ENCODE assay signal across 14 cellular contexts in genomic region chr12:44780221-44780770, GRCh38.
A peak's percentile ranks its signal among the peaks of the same experiment; 100 is the strongest.
DNase-seq lines count a peak whose midpoint lies in the region; ATAC-seq and TF ChIP-seq lines count a peak whose summit lies in the region.
"Had no signal": no experiment of that assay in that cellular context is flagged by ENCODE, and none has a peak within 500 bp of the region (broad histone marks: within the 10 kb centered on the region; RNA-seq: fewer than 3 reads in every experiment).

No MANE protein-coding gene starts in this region.

- H3K4me3 Mint-ChIP-seq in stimulated activated naive CD8-positive, alpha-beta T cell treated with anti-CD3 and anti-CD28 coated beads, Interleukin-15, Interleukin-2, amounts not matched to agents 100 ng/mL and 50 ng/mL, for 24 hours, result no peak overlapping the region
- no peak overlapping the region for H3K4me3 Mint-ChIP-seq in stimulated activated naive CD8-positive, alpha-beta T cell treated with anti-CD3 and anti-CD28 coated beads, Interleukin-15, amount 100 ng/mL, for 72 hours
- H3K4me3 Mint-ChIP-seq in activated naive CD8-positive, alpha-beta T cell, result no peak overlapping the region
- no peak overlapping the region for H3K4me3 Mint-ChIP-seq in stimulated activated effector memory CD8-positive, alpha-beta T cell treated with anti-CD3 and anti-CD28 coated beads, Interleukin-12 subunit alpha, Interleukin-12 subunit beta, amount 100 ng/mL, for 72 hours
- H3K4me3 Mint-ChIP-seq: CD14-positive monocyte had no signal

- no peak for ATAC-seq in stimulated activated naive CD8-positive, alpha-beta T cell treated with anti-CD3 and anti-CD28 coated beads, Interleukin-15, amount 100 ng/mL, for 72 hours
- ATAC-seq in stimulated activated effector memory CD8-positive, alpha-beta T cell treated with anti-CD3 and anti-CD28 coated beads, Interleukin-12 subunit alpha, Interleukin-12 subunit beta, amount 100 ng/mL, for 72 hours, result no peak
- ATAC-seq: HCT116 had no signal

- H3K9me3 Mint-ChIP-seq in stimulated activated naive CD8-positive, alpha-beta T cell treated with anti-CD3 and anti-CD28 coated beads, Interleukin-15, Interleukin-2, amounts not matched to agents 100 ng/mL and 50 ng/mL, for 24 hours, result peaks cover 14% of the 10 kb centered on the region
- peaks cover 6 to 21% of the 10 kb centered on the region in 2 donors for H3K9me3 Mint-ChIP-seq in stimulated activated naive CD8-positive, alpha-beta T cell treated with anti-CD3 and anti-CD28 coated beads, Interleukin-15, amount 100 ng/mL, for 72 hours
- peaks cover 20% of the 10 kb centered on the region for H3K9me3 Mint-ChIP-seq in activated naive CD8-positive, alpha-beta T cell (ENCODE audit: low read depth)
- no peaks in the 10 kb centered on the region for H3K9me3 Mint-ChIP-seq in stimulated activated effector memory CD8-positive, alpha-beta T cell treated with anti-CD3 and anti-CD28 coated beads, Interleukin-12 subunit alpha, Interleukin-12 subunit beta, amount 100 ng/mL, for 72 hours

- H3K27ac ChIP-seq in RWPE1, result no peak overlapping the region
- H3K27ac ChIP-seq: GM23248 had no signal

- no peak for TF ChIP-seq CTCF in RWPE1 (conservative IDR thresholded peaks at IDR 0.05; ENCODE audit: low read depth)

- DNase-seq in stimulated activated naive CD8-positive, alpha-beta T cell treated with anti-CD3 and anti-CD28 coated beads, Interleukin-15, amount 100 ng/mL, for 72 hours, result no peak
- peak; percentile 16 for DNase-seq in medulla oblongata (ENCODE audit: extremely low spot score)
- no peak for DNase-seq in stimulated activated effector memory CD8-positive, alpha-beta T cell treated with anti-CD3 and anti-CD28 coated beads, Interleukin-12 subunit alpha, Interleukin-12 subunit beta, amount 100 ng/mL, for 72 hours (ENCODE audit: low spot score in 2 of 2)
- DNase-seq in RWPE1 (ENCODE audit: low spot score), result no peak
- no peak for DNase-seq in NCI-H82 treated with DMSO at 0.1 percent for 48 hours (lab: John Stamatoyannopoulos, UW; ENCODE audit: unreplicated experiment)
- no peak for DNase-seq in NOMO-1 treated with dmso at 0.1 percent for 144 hours (lab: John Stamatoyannopoulos, UW; ENCODE audit: unreplicated experiment)
- DNase-seq: CD8-positive, alpha-beta memory T cell; DMS53; GM23248; IMR-90 had no signal

- peaks cover 48% of the 10 kb centered on the region for H3K36me3 Mint-ChIP-seq in stimulated activated naive CD8-positive, alpha-beta T cell treated with anti-CD3 and anti-CD28 coated beads, Interleukin-15, Interleukin-2, amounts not matched to agents 100 ng/mL and 50 ng/mL, for 24 hours (ENCODE audit: low read depth)
- H3K36me3 Mint-ChIP-seq in activated naive CD8-positive, alpha-beta T cell, result peaks cover 27% of the 10 kb centered on the region
- H3K36me3 Mint-ChIP-seq in stimulated activated effector memory CD8-positive, alpha-beta T cell treated with anti-CD3 and anti-CD28 coated beads, Interleukin-12 subunit alpha, Interleukin-12 subunit beta, amount 100 ng/mL, for 72 hours, result peaks cover 8% of the 10 kb centered on the region
- H3K36me3 Mint-ChIP-seq: CD14-positive monocyte had no signal

- peak overlapping the region; percentile 0 for H3K27ac Mint-ChIP-seq in stimulated activated naive CD8-positive, alpha-beta T cell treated with anti-CD3 and anti-CD28 coated beads, Interleukin-15, Interleukin-2, amounts not matched to agents 100 ng/mL and 50 ng/mL, for 24 hours
- peak overlapping the region in 1 of 2 donors; percentile 76 for H3K27ac Mint-ChIP-seq in stimulated activated naive CD8-positive, alpha-beta T cell treated with anti-CD3 and anti-CD28 coated beads, Interleukin-15, amount 100 ng/mL, for 72 hours
- H3K27ac Mint-ChIP-seq in activated naive CD8-positive, alpha-beta T cell, result peak overlapping the region; percentile 89
- peak overlapping the region; percentile 27 for H3K27ac Mint-ChIP-seq in stimulated activated effector memory CD8-positive, alpha-beta T cell treated with anti-CD3 and anti-CD28 coated beads, Interleukin-12 subunit alpha, Interleukin-12 subunit beta, amount 100 ng/mL, for 72 hours
- H3K27ac Mint-ChIP-seq: CD14-positive monocyte had no signal

- POLR2A ChIA-PET in RWPE1 (lab: Yijun Ruan, JAX; ENCODE audit: low non-redundant PET), result no interaction called here

- no peaks in the 10 kb centered on the region for H3K27me3 Mint-ChIP-seq in stimulated activated naive CD8-positive, alpha-beta T cell treated with anti-CD3 and anti-CD28 coated beads, Interleukin-15, Interleukin-2, amounts not matched to agents 100 ng/mL and 50 ng/mL, for 24 hours
- H3K27me3 Mint-ChIP-seq in stimulated activated naive CD8-positive, alpha-beta T cell treated with anti-CD3 and anti-CD28 coated beads, Interleukin-15, amount 100 ng/mL, for 72 hours, result no peaks in the 10 kb centered on the region
- no peaks in the 10 kb centered on the region for H3K27me3 Mint-ChIP-seq in activated naive CD8-positive, alpha-beta T cell

- H3K4me1 Mint-ChIP-seq in stimulated activated naive CD8-positive, alpha-beta T cell treated with anti-CD3 and anti-CD28 coated beads, Interleukin-15, Interleukin-2, amounts not matched to agents 100 ng/mL and 50 ng/mL, for 24 hours (ENCODE audit: low read depth), result peaks cover 35% of the 10 kb centered on the region
- H3K4me1 Mint-ChIP-seq in stimulated activated naive CD8-positive, alpha-beta T cell treated with anti-CD3 and anti-CD28 coated beads, Interleukin-15, amount 100 ng/mL, for 72 hours, result peaks cover 46% of the 10 kb centered on the region
- peaks cover 47% of the 10 kb centered on the region for H3K4me1 Mint-ChIP-seq in activated naive CD8-positive, alpha-beta T cell (ENCODE audit: low read depth)
- peaks cover 6% of the 10 kb centered on the region for H3K4me1 Mint-ChIP-seq in stimulated activated effector memory CD8-positive, alpha-beta T cell treated with anti-CD3 and anti-CD28 coated beads, Interleukin-12 subunit alpha, Interleukin-12 subunit beta, amount 100 ng/mL, for 72 hours
- H3K4me1 Mint-ChIP-seq: CD14-positive monocyte had no signal

- CTCF ChIA-PET in RWPE1 (lab: Yijun Ruan, JAX), result interaction anchor here (0.6 kb wide), 1 partner anchor 125 kb away, joined by 3 read pairs; no protein-coding TSS in a partner anchor
